Comparison of ENCODE assay signal across 1 cellular context in the genomic region with DNA sequence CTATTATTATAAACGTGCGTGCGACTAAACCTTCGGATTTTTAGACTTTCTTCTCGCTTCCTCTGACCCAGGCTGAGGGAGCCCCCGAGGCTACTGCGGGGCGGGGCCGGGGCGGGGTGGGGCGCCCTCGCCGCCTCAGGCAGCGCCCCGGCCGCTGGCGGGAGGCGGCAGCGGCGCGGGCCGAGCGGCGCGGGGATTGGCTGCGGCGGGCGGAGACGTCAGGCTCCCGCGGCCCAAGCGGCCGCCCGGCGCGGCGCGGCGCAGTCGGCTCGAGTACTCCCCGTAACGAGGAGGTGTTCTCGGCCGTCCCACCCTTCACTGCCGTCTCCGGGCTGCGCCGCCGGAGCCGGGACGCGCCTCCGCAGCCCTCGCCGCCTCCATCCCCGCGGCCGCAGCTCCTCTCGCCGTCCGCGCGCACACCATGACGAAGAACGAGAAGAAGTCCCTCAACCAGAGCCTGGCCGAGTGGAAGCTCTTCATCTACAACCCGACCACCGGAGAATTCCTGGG.
TF ChIP-seq lines count a peak whose summit lies in the region.

Gene ATP1B3, plus strand, starts transcription at position 263 of the 510 bp plus-strand sequence. Its CDS starts 159 bp downstream, at position 422.

TF ChIP-seq in HepG2, 621 proteins besides CTCF, POLR2A, EP300 and RAD21 (continued from another document and continues in another):
- peak; percentile 34; the same call in 1 of the 2 replicates for TF ChIP-seq PRDM15 (CRISPR knock-in tag; IDR thresholded peaks at IDR 0.05)
- no peak for TF ChIP-seq ZNF337 (CRISPR knock-in tag; IDR thresholded peaks at IDR 0.05; ENCODE audit: borderline replicate concordance, low read depth)
- peak; percentile 65; the same call in 1 of the 2 replicates for TF ChIP-seq ERF (CRISPR knock-in tag; IDR thresholded peaks at IDR 0.05)
- no peak; the same call in 1 of the 2 replicates for TF ChIP-seq SOX13 (IDR thresholded peaks at IDR 0.05)
- TF ChIP-seq SOX13 (CRISPR knock-in tag; conservative IDR thresholded peaks at IDR 0.05 in 1 of 2, IDR thresholded peaks at IDR 0.05 in 1 of 2) = no peak
- TF ChIP-seq NR2C2 (CRISPR knock-in tag; IDR thresholded peaks at IDR 0.05; ENCODE audit: borderline replicate concordance) = no peak
- no peak for TF ChIP-seq MIER2 (CRISPR knock-in tag; IDR thresholded peaks at IDR 0.05)
- TF ChIP-seq FOXA3 (CRISPR knock-in tag; IDR thresholded peaks at IDR 0.05) = no peak
- TF ChIP-seq TOE1 (CRISPR knock-in tag; IDR thresholded peaks at IDR 0.05) = no peak
- peak; percentile 43 for TF ChIP-seq YY1 (IDR thresholded peaks at IDR 0.05; ENCODE audit: insufficient read depth, insufficient replicate concordance, low read depth, low read length)
- no peak for TF ChIP-seq GLI4 (CRISPR knock-in tag; IDR thresholded peaks at IDR 0.05; ENCODE audit: borderline replicate concordance)
- no peak for TF ChIP-seq ZNF660 (CRISPR knock-in tag; IDR thresholded peaks at IDR 0.05; ENCODE audit: borderline replicate concordance, low read depth)
- no peak for TF ChIP-seq ZNF329 (CRISPR knock-in tag; IDR thresholded peaks at IDR 0.05; ENCODE audit: low read depth)
- TF ChIP-seq ZNF552 (CRISPR knock-in tag; IDR thresholded peaks at IDR 0.05; ENCODE audit: borderline replicate concordance) = no peak
- TF ChIP-seq PBX3 (CRISPR knock-in tag; IDR thresholded peaks at IDR 0.05; ENCODE audit: borderline replicate concordance) = no peak
- no peak for TF ChIP-seq KLF6 (CRISPR knock-in tag; IDR thresholded peaks at IDR 0.05)
- TF ChIP-seq, protein P1, sequence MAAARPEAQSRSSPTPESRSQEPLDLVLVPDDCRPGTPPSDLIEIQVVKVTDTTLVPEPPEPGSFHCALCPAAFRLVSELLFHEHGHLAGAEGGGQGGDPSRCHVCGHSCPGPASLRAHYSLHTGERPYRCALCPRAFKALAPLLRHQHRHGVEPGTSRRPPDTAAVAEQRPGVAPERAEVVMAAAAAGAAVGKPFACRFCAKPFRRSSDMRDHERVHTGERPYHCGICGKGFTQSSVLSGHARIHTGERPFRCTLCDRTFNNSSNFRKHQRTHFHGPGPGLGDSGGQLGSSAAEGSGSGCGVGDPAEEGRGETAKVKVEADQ (CRISPR knock-in tag; IDR thresholded peaks at IDR 0.05; ENCODE audit: borderline replicate concordance) = 0 out of 2 replicates have a peak, but pooled peaks have one; percentile 2
- no peak; the same call in 1 of the 2 replicates for TF ChIP-seq PAXIP1 (CRISPR knock-in tag; conservative IDR thresholded peaks at IDR 0.05)
- TF ChIP-seq, protein P2, sequence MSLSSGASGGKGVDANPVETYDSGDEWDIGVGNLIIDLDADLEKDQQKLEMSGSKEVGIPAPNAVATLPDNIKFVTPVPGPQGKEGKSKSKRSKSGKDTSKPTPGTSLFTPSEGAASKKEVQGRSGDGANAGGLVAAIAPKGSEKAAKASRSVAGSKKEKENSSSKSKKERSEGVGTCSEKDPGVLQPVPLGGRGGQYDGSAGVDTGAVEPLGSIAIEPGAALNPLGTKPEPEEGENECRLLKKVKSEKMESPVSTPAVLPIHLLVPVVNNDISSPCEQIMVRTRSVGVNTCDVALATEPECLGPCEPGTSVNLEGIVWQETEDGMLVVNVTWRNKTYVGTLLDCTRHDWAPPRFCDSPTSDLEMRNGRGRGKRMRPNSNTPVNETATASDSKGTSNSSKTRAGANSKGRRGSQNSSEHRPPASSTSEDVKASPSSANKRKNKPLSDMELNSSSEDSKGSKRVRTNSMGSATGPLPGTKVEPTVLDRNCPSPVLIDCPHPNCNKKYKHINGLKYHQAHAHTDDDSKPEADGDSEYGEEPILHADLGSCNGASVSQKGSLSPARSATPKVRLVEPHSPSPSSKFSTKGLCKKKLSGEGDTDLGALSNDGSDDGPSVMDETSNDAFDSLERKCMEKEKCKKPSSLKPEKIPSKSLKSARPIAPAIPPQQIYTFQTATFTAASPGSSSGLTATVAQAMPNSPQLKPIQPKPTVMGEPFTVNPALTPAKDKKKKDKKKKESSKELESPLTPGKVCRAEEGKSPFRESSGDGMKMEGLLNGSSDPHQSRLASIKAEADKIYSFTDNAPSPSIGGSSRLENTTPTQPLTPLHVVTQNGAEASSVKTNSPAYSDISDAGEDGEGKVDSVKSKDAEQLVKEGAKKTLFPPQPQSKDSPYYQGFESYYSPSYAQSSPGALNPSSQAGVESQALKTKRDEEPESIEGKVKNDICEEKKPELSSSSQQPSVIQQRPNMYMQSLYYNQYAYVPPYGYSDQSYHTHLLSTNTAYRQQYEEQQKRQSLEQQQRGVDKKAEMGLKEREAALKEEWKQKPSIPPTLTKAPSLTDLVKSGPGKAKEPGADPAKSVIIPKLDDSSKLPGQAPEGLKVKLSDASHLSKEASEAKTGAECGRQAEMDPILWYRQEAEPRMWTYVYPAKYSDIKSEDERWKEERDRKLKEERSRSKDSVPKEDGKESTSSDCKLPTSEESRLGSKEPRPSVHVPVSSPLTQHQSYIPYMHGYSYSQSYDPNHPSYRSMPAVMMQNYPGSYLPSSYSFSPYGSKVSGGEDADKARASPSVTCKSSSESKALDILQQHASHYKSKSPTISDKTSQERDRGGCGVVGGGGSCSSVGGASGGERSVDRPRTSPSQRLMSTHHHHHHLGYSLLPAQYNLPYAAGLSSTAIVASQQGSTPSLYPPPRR (CRISPR knock-in tag; IDR thresholded peaks at IDR 0.05; ENCODE audit: borderline replicate concordance) = no peak
- TF ChIP-seq, protein P3, sequence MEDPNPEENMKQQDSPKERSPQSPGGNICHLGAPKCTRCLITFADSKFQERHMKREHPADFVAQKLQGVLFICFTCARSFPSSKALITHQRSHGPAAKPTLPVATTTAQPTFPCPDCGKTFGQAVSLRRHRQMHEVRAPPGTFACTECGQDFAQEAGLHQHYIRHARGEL (CRISPR knock-in tag; IDR thresholded peaks at IDR 0.05) = no peak
- TF ChIP-seq ZNF496 (CRISPR knock-in tag; IDR thresholded peaks at IDR 0.05; ENCODE audit: insufficient replicate concordance) = no peak
- no peak for TF ChIP-seq ZZZ3 (CRISPR knock-in tag; IDR thresholded peaks at IDR 0.05; ENCODE audit: borderline replicate concordance)
- no peak for TF ChIP-seq ZNF780A (CRISPR knock-in tag; IDR thresholded peaks at IDR 0.05)
- no peak for TF ChIP-seq PHF8 (CRISPR knock-in tag; IDR thresholded peaks at IDR 0.05)
- no peak for TF ChIP-seq ZEB1 (IDR thresholded peaks at IDR 0.05; ENCODE audit: insufficient replicate concordance, low read depth)
- TF ChIP-seq SAP130 (CRISPR knock-in tag; IDR thresholded peaks at IDR 0.05; ENCODE audit: low read depth) = peak; percentile 78; the same call in 1 of the 2 replicates
- no peak for TF ChIP-seq ZNF468 (CRISPR knock-in tag; IDR thresholded peaks at IDR 0.05)
- TF ChIP-seq, protein P4, sequence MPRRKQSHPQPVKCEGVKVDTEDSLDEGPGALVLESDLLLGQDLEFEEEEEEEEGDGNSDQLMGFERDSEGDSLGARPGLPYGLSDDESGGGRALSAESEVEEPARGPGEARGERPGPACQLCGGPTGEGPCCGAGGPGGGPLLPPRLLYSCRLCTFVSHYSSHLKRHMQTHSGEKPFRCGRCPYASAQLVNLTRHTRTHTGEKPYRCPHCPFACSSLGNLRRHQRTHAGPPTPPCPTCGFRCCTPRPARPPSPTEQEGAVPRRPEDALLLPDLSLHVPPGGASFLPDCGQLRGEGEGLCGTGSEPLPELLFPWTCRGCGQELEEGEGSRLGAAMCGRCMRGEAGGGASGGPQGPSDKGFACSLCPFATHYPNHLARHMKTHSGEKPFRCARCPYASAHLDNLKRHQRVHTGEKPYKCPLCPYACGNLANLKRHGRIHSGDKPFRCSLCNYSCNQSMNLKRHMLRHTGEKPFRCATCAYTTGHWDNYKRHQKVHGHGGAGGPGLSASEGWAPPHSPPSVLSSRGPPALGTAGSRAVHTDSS (CRISPR knock-in tag; conservative IDR thresholded peaks at IDR 0.05) = no peak
- TF ChIP-seq NR2F2 (IDR thresholded peaks at IDR 0.05; ENCODE audit: borderline replicate concordance, low read depth) = no peak
- no peak for TF ChIP-seq ELF1 (CRISPR knock-in tag; IDR thresholded peaks at IDR 0.05)
- no peak for TF ChIP-seq EHMT2 (IDR thresholded peaks at IDR 0.05; ENCODE audit: borderline replicate concordance, low read depth, low read length)
- no peak for TF ChIP-seq GABPA (IDR thresholded peaks at IDR 0.05; ENCODE audit: low read depth, low read length)
- no peak for TF ChIP-seq GABPA (CRISPR knock-in tag; IDR thresholded peaks at IDR 0.05; ENCODE audit: low read depth)
- TF ChIP-seq, protein P5, sequence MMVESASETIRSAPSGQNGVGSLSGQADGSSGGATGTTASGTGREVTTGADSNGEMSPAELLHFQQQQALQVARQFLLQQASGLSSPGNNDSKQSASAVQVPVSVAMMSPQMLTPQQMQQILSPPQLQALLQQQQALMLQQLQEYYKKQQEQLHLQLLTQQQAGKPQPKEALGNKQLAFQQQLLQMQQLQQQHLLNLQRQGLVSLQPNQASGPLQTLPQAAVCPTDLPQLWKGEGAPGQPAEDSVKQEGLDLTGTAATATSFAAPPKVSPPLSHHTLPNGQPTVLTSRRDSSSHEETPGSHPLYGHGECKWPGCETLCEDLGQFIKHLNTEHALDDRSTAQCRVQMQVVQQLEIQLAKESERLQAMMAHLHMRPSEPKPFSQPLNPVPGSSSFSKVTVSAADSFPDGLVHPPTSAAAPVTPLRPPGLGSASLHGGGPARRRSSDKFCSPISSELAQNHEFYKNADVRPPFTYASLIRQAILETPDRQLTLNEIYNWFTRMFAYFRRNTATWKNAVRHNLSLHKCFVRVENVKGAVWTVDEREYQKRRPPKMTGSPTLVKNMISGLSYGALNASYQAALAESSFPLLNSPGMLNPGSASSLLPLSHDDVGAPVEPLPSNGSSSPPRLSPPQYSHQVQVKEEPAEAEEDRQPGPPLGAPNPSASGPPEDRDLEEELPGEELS (CRISPR knock-in tag; IDR thresholded peaks at IDR 0.05) = no peak
- no peak for TF ChIP-seq ZNF280B (CRISPR knock-in tag; IDR thresholded peaks at IDR 0.05; ENCODE audit: borderline replicate concordance)
